Comparison of ENCODE assay signal across 15 cellular contexts in genomic region chrX:9578083-9578779, GRCh38.
"Had no signal": no experiment of that assay in that cellular context is flagged by ENCODE, and none has a peak within 500 bp of the region (broad histone marks: within the 10 kb centered on the region; RNA-seq: fewer than 3 reads in every experiment).

No MANE protein-coding gene starts in this region.

- FAIRE-seq: bronchial epithelial cell, TTC549 had no signal

- H3K4me1 ChIP-seq: lower lobe of right lung, psoas muscle, uterus had no signal

- H3K27ac Mint-ChIP-seq: activated B cell treated with CpG ODN at 0.5 μM for 24 hours; activated CD4-positive, alpha-beta T cell treated with anti-CD3 and anti-CD28 coated beads, Interleukin-2, amount 10 ng/mL, durations not matched to agents 7 days and 5 days; activated naive CD4-positive, alpha-beta T cell treated with anti-CD3 and anti-CD28 coated beads, Interleukin-2, amount 10 ng/mL, durations not matched to agents 7 days and 5 days; naive thymus-derived CD4-positive, alpha-beta T cell; stimulated activated naive CD8-positive, alpha-beta T cell treated with anti-CD3 and anti-CD28 coated beads, Interleukin-15, Interleukin-2, amounts not matched to agents 100 ng/mL and 50 ng/mL, for 24 hours; T-helper 17 cell had no signal

- H3K27ac ChIP-seq: lower lobe of right lung, psoas muscle, uterus had no signal

- DNase-seq: activated B cell treated with CpG ODN at 0.5 μM for 24 hours; activated CD4-positive, alpha-beta T cell treated with anti-CD3 and anti-CD28 coated beads, Interleukin-2, amount 10 ng/mL, durations not matched to agents 7 days and 5 days; activated CD8-positive, alpha-beta memory T cell treated with anti-CD3 and anti-CD28 coated beads for 24 hours; activated naive CD4-positive, alpha-beta T cell treated with anti-CD3 and anti-CD28 coated beads, Interleukin-2, amount 10 ng/mL, durations not matched to agents 7 days and 5 days; amniotic stem cell; effector CD4-positive, alpha-beta T cell; lower lobe of right lung; naive thymus-derived CD4-positive, alpha-beta T cell; psoas muscle; stimulated activated CD4-positive, alpha-beta T cell treated with anti-CD3 and anti-CD28 coated beads, Interleukin-2, amount 100 ng/mL, for 48 hours; T-helper 17 cell; uterus had no signal

- H3K36me3 ChIP-seq: lower lobe of right lung, uterus had no signal

- H3K9me3 Mint-ChIP-seq: activated B cell treated with CpG ODN at 0.5 μM for 24 hours; activated CD4-positive, alpha-beta T cell treated with anti-CD3 and anti-CD28 coated beads, Interleukin-2, amount 10 ng/mL, durations not matched to agents 7 days and 5 days; activated naive CD4-positive, alpha-beta T cell treated with anti-CD3 and anti-CD28 coated beads, Interleukin-2, amount 10 ng/mL, durations not matched to agents 7 days and 5 days; stimulated activated naive CD8-positive, alpha-beta T cell treated with anti-CD3 and anti-CD28 coated beads, Interleukin-15, Interleukin-2, amounts not matched to agents 100 ng/mL and 50 ng/mL, for 24 hours had no signal

- H3K36me3 Mint-ChIP-seq: activated naive CD4-positive, alpha-beta T cell treated with anti-CD3 and anti-CD28 coated beads, Interleukin-2, amount 10 ng/mL, durations not matched to agents 7 days and 5 days had no signal

- H3K27me3 Mint-ChIP-seq: activated B cell treated with CpG ODN at 0.5 μM for 24 hours; activated CD4-positive, alpha-beta T cell treated with anti-CD3 and anti-CD28 coated beads, Interleukin-2, amount 10 ng/mL, durations not matched to agents 7 days and 5 days; activated naive CD4-positive, alpha-beta T cell treated with anti-CD3 and anti-CD28 coated beads, Interleukin-2, amount 10 ng/mL, durations not matched to agents 7 days and 5 days; naive thymus-derived CD4-positive, alpha-beta T cell; stimulated activated naive CD8-positive, alpha-beta T cell treated with anti-CD3 and anti-CD28 coated beads, Interleukin-15, Interleukin-2, amounts not matched to agents 100 ng/mL and 50 ng/mL, for 24 hours; T-helper 17 cell had no signal

- H3K9me3 ChIP-seq: lower lobe of right lung, psoas muscle, uterus had no signal

- H3K4me3 Mint-ChIP-seq: activated B cell treated with CpG ODN at 0.5 μM for 24 hours; activated CD4-positive, alpha-beta T cell treated with anti-CD3 and anti-CD28 coated beads, Interleukin-2, amount 10 ng/mL, durations not matched to agents 7 days and 5 days; activated naive CD4-positive, alpha-beta T cell treated with anti-CD3 and anti-CD28 coated beads, Interleukin-2, amount 10 ng/mL, durations not matched to agents 7 days and 5 days; naive thymus-derived CD4-positive, alpha-beta T cell; T-helper 17 cell had no signal

- H3K4me3 ChIP-seq: lower lobe of right lung, psoas muscle, uterus had no signal

- H3K27me3 ChIP-seq: uterus had no signal

- ATAC-seq: lower lobe of right lung; naive thymus-derived CD4-positive, alpha-beta T cell; psoas muscle; T-helper 17 cell had no signal
